27 cellular contexts compared by ENCODE assay signal in the genomic region with DNA sequence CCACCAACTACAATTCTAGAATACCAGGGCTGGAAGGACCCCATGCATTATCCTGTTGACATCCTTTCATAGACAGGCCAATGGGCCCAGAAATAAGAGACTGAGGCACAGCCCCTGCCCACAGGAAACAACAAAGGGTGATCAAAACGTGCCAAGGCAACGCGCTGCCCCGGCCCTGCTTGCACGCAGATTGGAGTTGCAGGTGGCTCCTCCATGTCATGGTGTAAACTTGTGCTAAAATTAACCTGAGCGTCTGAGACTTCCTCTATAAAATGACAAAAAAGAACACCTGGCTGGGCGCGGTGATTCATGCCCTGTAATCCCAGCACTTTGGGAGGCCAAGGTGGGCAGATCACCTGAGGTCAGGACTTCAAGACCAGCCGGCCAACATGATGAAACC. TPM values are rescaled to one million over a fixed set of nuclear protein-coding genes. Genes with fewer than 3 reads are reported as not detected.
A peak's percentile ranks its signal among the peaks of the same experiment; 100 is the strongest.
DNase-seq lines count a peak whose midpoint lies in the region; ATAC-seq, FAIRE-seq and TF ChIP-seq lines count a peak whose summit lies in the region.
"Had no signal": no experiment of that assay in that cellular context is flagged by ENCODE, and none has a peak within 500 bp of the region (broad histone marks: within the 10 kb centered on the region; RNA-seq: fewer than 3 reads in every experiment).

No MANE protein-coding gene starts in this region.

- no peak overlapping the region for H3K27ac Mint-ChIP-seq in T-cell
- H3K27ac Mint-ChIP-seq: CD4-positive, alpha-beta memory T cell; GM23338; H9 had no signal

- peak overlapping the region; percentile 71 for H3K4me2 ChIP-seq in BLaER1
- H3K4me2 ChIP-seq in DOHH2 (ENCODE audit: low read length), result peak overlapping the region; percentile 79
- H3K4me2 ChIP-seq in OCI-LY7 (ENCODE audit: low read length), result peak overlapping the region; percentile 67
- no peak overlapping the region for H3K4me2 ChIP-seq in mesenchymal stem cell (ENCODE audit: low read length, poor library complexity, severe bottlenecking)
- H3K4me2 ChIP-seq: GM23338 had no signal

- DNase-seq in OCI-LY7 (ENCODE audit: low spot score) (peak; percentile 95), mesenchymal stem cell (no peak), urothelium cell line (ENCODE audit: low spot score) (no peak), T-cell (no peak)
- DNase-seq in activated CD4-positive, alpha-beta T cell treated with anti-CD3 and anti-CD28 coated beads, Interleukin-2, amount 50 U/mL, for 4 hours, result no peak
- DNase-seq: C1 segment of cervical spinal cord; Caco-2; CD4-positive, alpha-beta memory T cell; DMS 273 treated with DMSO at 0.1 percent for 48 hours; DND-41; H9; NCI-H1048; NCI-H1417; NCI-H1694; NCI-H2029 treated with DMSO at 0.1 percent for 48 hours; NCI-H2227 treated with DMSO at 0.1 percent for 48 hours; NCI-H526 treated with DMSO at 0.1 percent for 48 hours; OCI-M1; Peyer's patch; SJCRH30 had no signal

- peaks cover 48% of the 10 kb centered on the region for H3F3A ChIP-seq in DOHH2 (ENCODE audit: control insufficient read depth, insufficient read depth)

- peaks cover 12 to 18% (median 13%) of the 10 kb centered on the region in 3 donors for H3K4me1 Mint-ChIP-seq in T-cell

- H2BK12ac ChIP-seq in mesenchymal stem cell (ENCODE audit: low read length in 2 of 2), result no peak overlapping the region

- WGBS in mesenchymal stem cell, result 95% methylated on average over 9 of the region's 9 CpGs

- FAIRE-seq in urothelium cell line (lab: Jason Lieb, UNC), result no peak
- FAIRE-seq: GM18507, HTR-8/SVneo, K562 had no signal

- no peaks in the 10 kb centered on the region for H3K9me3 Mint-ChIP-seq in T-cell
- H3K9me3 Mint-ChIP-seq: CD4-positive, alpha-beta memory T cell; GM23338; H9 had no signal

- intact Hi-C loops in OCI-LY7 (cut with micrococcal nuclease; ENCODE audit: unreplicated experiment), result loop anchor here (1.0 to 5.0 kb wide), 5 partner anchors 29 to 270 kb away; a partner anchor contains a TSS

- H2AFZ ChIP-seq in OCI-LY7 (ENCODE audit: low read length) (peak overlapping the region; percentile 2; the same call in 1 of the 2 replicates), mesenchymal stem cell (ENCODE audit: low read depth, low read length) (no peak overlapping the region)
- H2AFZ ChIP-seq: GM23338 had no signal

- H2BK5ac ChIP-seq in mesenchymal stem cell (ENCODE audit: low read depth, low read length, poor library complexity, severe bottlenecking), result no peak overlapping the region

- no peaks in the 10 kb centered on the region for H3K79me1 ChIP-seq in mesenchymal stem cell (replicated peaks; ENCODE audit: low read length, poor library complexity, severe bottlenecking)

- H4K8ac ChIP-seq in mesenchymal stem cell (ENCODE audit: low read length), result no peak overlapping the region

- H2BK120ac ChIP-seq in mesenchymal stem cell (ENCODE audit: low read depth, low read length), result no peak overlapping the region

- H3K27ac ChIP-seq in BLaER1, result no peak overlapping the region
- peak overlapping the region; percentile 91 for H3K27ac ChIP-seq in DOHH2 (ENCODE audit: low read depth, low read length)
- peak overlapping the region; percentile 85 for H3K27ac ChIP-seq in OCI-LY7 (ENCODE audit: low read depth, low read length, poor library complexity, severe bottlenecking)
- H3K27ac ChIP-seq in mesenchymal stem cell (ENCODE audit: low read length, poor library complexity, severe bottlenecking), result no peak overlapping the region
- H3K27ac ChIP-seq: Peyer's patch, SJCRH30 had no signal

- H3K27me3 ChIP-seq in BLaER1 (peaks cover 23% of the 10 kb centered on the region), DOHH2 (ENCODE audit: control insufficient read depth, low read length) (no peaks in the 10 kb centered on the region), mesenchymal stem cell (ENCODE audit: control insufficient read depth in 1 of 2, insufficient read depth in 1 of 2, low read length in 2 of 2) (peaks cover 10 to 20% of the 10 kb centered on the region in 2 experiments)
- H3K27me3 ChIP-seq: Peyer's patch, SJCRH30 had no signal

- no peak for ATAC-seq in T-cell (replicated peaks in 1 of 4)
- ATAC-seq in GM18517 (IDR thresholded peaks at IDR 0.05; ENCODE audit: unreplicated experiment), result no peak
- ATAC-seq: K562 had no signal

- H3K36me3 ChIP-seq in BLaER1 (peaks cover 8% of the 10 kb centered on the region), DOHH2 (ENCODE audit: control insufficient read depth, low read length) (peaks cover 10% of the 10 kb centered on the region), OCI-LY7 (ENCODE audit: insufficient read depth, low read length) (peaks cover 12% of the 10 kb centered on the region), mesenchymal stem cell (ENCODE audit: control insufficient read depth in 1 of 2, insufficient read depth in 2 of 2, low read depth in 1 of 2, low read length in 2 of 2) (peaks cover 6 to 8% of the 10 kb centered on the region in 2 experiments)
- H3K36me3 ChIP-seq: Peyer's patch, SJCRH30 had no signal

- H3K18ac ChIP-seq in mesenchymal stem cell (ENCODE audit: low read depth in 1 of 2, low read length in 2 of 2), result no peak overlapping the region

- peaks cover 2% of the 10 kb centered on the region for H3K36me3 Mint-ChIP-seq in T-cell

- H3K9ac ChIP-seq in BLaER1, result no peak overlapping the region
- H3K9ac ChIP-seq in mesenchymal stem cell (ENCODE audit: low read length), result no peak overlapping the region

- H3K14ac ChIP-seq in mesenchymal stem cell (ENCODE audit: low read length in 2 of 2), result no peak overlapping the region

- no peaks in the 10 kb centered on the region for H3K9me2 ChIP-seq in DOHH2 (replicated peaks; ENCODE audit: control insufficient read depth, low read length)
- no peaks in the 10 kb centered on the region for H3K9me2 ChIP-seq in OCI-LY7 (ENCODE audit: insufficient read depth, low read length)

- POLR2A ChIA-PET in OCI-LY7 (lab: Charles Lee) (interaction anchor here (0.6 kb wide), 1 partner anchor 126 kb away, joined by 3 read pairs; no protein-coding TSS in a partner anchor), T-cell (lab: Charles Lee) (no interaction called here)

- H3K4me3 ChIP-seq in BLaER1 (no peak overlapping the region), DOHH2 (ENCODE audit: low read length) (peak overlapping the region; percentile 52), OCI-LY7 (ENCODE audit: low read depth, low read length, poor library complexity, severe bottlenecking) (peak overlapping the region; percentile 11), mesenchymal stem cell (ENCODE audit: insufficient read depth in 1 of 2, low read depth in 1 of 2, low read length in 2 of 2) (no peak overlapping the region)
- H3K4me3 ChIP-seq: GM23338, K562, Peyer's patch, SJCRH30 had no signal

- H2BK15ac ChIP-seq in mesenchymal stem cell (ENCODE audit: low read depth, poor library complexity, severe bottlenecking), result peak overlapping the region; percentile 74

- no peak overlapping the region for H3K4ac ChIP-seq in mesenchymal stem cell (ENCODE audit: low read depth in 1 of 2, low read length in 2 of 2)

- no TSS peak for BruUV-seq in OCI-LY7 (replicated peaks; lab: Mats Ljungman, UMichigan)

- no peak overlapping the region for H2AK5ac ChIP-seq in mesenchymal stem cell (ENCODE audit: low read length, severe bottlenecking)

- no peaks in the 10 kb centered on the region; the same call in 1 of the 2 replicates for H4K20me1 ChIP-seq in BLaER1
- no peaks in the 10 kb centered on the region for H4K20me1 ChIP-seq in DOHH2 (ENCODE audit: control insufficient read depth, insufficient read depth, low read depth, low read length)
- no peaks in the 10 kb centered on the region for H4K20me1 ChIP-seq in OCI-LY7 (ENCODE audit: insufficient read depth, low read length)

- no peak for TF ChIP-seq CTCF in DOHH2 (IDR thresholded peaks at IDR 0.05; ENCODE audit: low read depth, low read length, poor library complexity, severe bottlenecking)
- TF ChIP-seq CTCF in OCI-LY7 (conservative IDR thresholded peaks at IDR 0.05; ENCODE audit: low read length), result no peak

- no peak overlapping the region for H3K23ac ChIP-seq in mesenchymal stem cell (ENCODE audit: low read length in 2 of 2)

- CTCF ChIA-PET in OCI-LY7 (lab: Charles Lee; ENCODE audit: unreplicated experiment) (interaction anchor here (0.6 kb wide), 1 partner anchor 403 kb away, joined by 4 read pairs; no protein-coding TSS in a partner anchor), T-cell (lab: Charles Lee) (interaction anchor here in 1 of 2 donors (2.6 kb wide), 1 partner anchor 566 kb away, joined by 15 read pairs; no protein-coding TSS in a partner anchor)

- H3K79me2 ChIP-seq in DOHH2 (ENCODE audit: control insufficient read depth, low read length) (no peaks in the 10 kb centered on the region), OCI-LY7 (ENCODE audit: insufficient read depth, low read depth, low read length) (no peaks in the 10 kb centered on the region)

- no peaks in the 10 kb centered on the region for H3K9me3 ChIP-seq in BLaER1
- H3K9me3 ChIP-seq in DOHH2 (ENCODE audit: control insufficient read depth, insufficient read depth, low read length), result no peaks in the 10 kb centered on the region
- peaks cover 4% of the 10 kb centered on the region; the same call in 1 of the 2 replicates for H3K9me3 ChIP-seq in OCI-LY7 (ENCODE audit: low read length)
- no peaks in the 10 kb centered on the region for H3K9me3 ChIP-seq in mesenchymal stem cell (ENCODE audit: control insufficient read depth, low read length)
- H3K9me3 ChIP-seq: Caco-2, Peyer's patch, SJCRH30 had no signal

- H3K4me1 ChIP-seq in BLaER1, result peaks cover 44% of the 10 kb centered on the region
- peaks cover 75% of the 10 kb centered on the region for H3K4me1 ChIP-seq in DOHH2 (ENCODE audit: control insufficient read depth, low read length)
- peaks cover 60% of the 10 kb centered on the region for H3K4me1 ChIP-seq in OCI-LY7 (ENCODE audit: insufficient read depth, low read length, poor library complexity, severe bottlenecking)
- H3K4me1 ChIP-seq in mesenchymal stem cell (ENCODE audit: control insufficient read depth, insufficient read depth, low read depth, low read length), result peaks cover 7% of the 10 kb centered on the region
- H3K4me1 ChIP-seq: Caco-2, SJCRH30 had no signal

- H3K27me3 Mint-ChIP-seq in T-cell, result peaks cover 4 to 9% of the 10 kb centered on the region in 2 donors

- no peak overlapping the region for H4K91ac ChIP-seq in mesenchymal stem cell (ENCODE audit: low read length)

- H3K4me3 Mint-ChIP-seq in T-cell, result no peak overlapping the region
- H3K4me3 Mint-ChIP-seq: GM23338, H9 had no signal

RNA-seq across cellular contexts. Expression of a gene that starts 30.1 kb away (rescaled TPM):
- 51.2 and 75.5 TPM in 2 replicates for total RNA-seq in OCI-LY7 (2014; rRNA removed; shearing (Covaris generic))
- total RNA-seq in OCI-LY7 (2022) (65.1 and 70.3 TPM in 2 replicates), T-cell (10 to 100 TPM; 15.0 to 31.7 (median 30.9) TPM)
- 24.9 TPM for polyA plus RNA-seq in mesenchymal stem cell (2013, experiment 1 of 2)
- 25.8 TPM for polyA plus RNA-seq in mesenchymal stem cell (2013, experiment 2 of 2)

RNA-seq across cellular contexts. Expression of a gene that starts 30.4 kb away (rescaled TPM):
- 34.3 and 40.2 TPM in 2 replicates for total RNA-seq in OCI-LY7 (2014; rRNA removed; shearing (Covaris generic))
- total RNA-seq in OCI-LY7 (2022) (62.2 and 74.3 TPM in 2 replicates), T-cell (1 to 10 TPM; 5.1 to 7.6 (median 6.9) TPM)
- polyA plus RNA-seq in mesenchymal stem cell (2013, experiment 1 of 2), result 1.2 TPM
- polyA plus RNA-seq in mesenchymal stem cell (2013, experiment 2 of 2), result 1.1 TPM

Comparison
In these comparisons a context has a peak if more than half of its experiments do, and no peak if none do; other contexts are left out.
1. H3K27ac ChIP-seq: peak in DOHH2 (single experiment) and OCI-LY7 (single experiment); none in BLaER1 (single experiment) and mesenchymal stem cell (single experiment).
2. H3K4me3 ChIP-seq: peak in DOHH2 (single experiment) and OCI-LY7 (single experiment); none in BLaER1 (single experiment) and mesenchymal stem cell (0 of 2).
3. RNA of a gene that starts 30.4 kb away (total RNA-seq): 34.3 to 74.3 TPM in OCI-LY7; 5.1 to 7.6 TPM in T-cell; every median in the first group is over 4 times any median in the second.